10 cellular contexts compared by ENCODE assay signal in the genomic region with DNA sequence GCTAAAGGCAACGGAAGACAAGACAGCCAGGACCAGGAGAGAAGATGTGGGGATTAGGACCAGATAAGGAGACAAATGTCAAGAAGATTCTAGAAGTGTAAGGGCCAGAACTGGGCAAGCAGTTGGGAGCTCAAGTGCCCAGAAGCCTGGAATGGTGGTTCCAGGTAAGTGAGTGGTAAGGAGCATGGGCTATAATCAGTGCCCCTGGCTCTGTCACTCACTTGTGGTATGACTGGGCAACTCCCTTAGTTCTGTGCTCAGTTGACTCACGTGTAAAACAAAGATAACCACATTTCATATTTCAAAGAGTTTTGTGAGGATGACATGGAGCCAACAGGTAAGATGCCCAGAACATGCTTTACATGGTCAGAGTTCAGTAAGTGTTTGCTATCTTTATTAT. TPM values are rescaled to one million over a fixed set of nuclear protein-coding genes. Genes with fewer than 3 reads are reported as not detected.
DNase-seq lines count a peak whose midpoint lies in the region; ATAC-seq lines count a peak whose summit lies in the region.
"Had no signal": no experiment of that assay in that cellular context is flagged by ENCODE, and none has a peak within 500 bp of the region (broad histone marks: within the 10 kb centered on the region; RNA-seq: fewer than 3 reads in every experiment).

No MANE protein-coding gene starts in this region.

- H3K27me3 Mint-ChIP-seq in activated T-cell treated with anti-CD3 and anti-CD28 coated beads, Interleukin-2, amount 50 U/mL, for 72 hours (ENCODE audit: low read depth): no peaks in the 10 kb centered on the region
- no peaks in the 10 kb centered on the region for H3K27me3 Mint-ChIP-seq in activated CD4-positive, alpha-beta memory T cell treated with anti-CD3 and anti-CD28 coated beads, Interleukin-2, amount 10 ng/mL, durations not matched to agents 7 days and 5 days

- CTCF ChIA-PET in activated CD4-positive, alpha-beta memory T cell treated with anti-CD3 and anti-CD28 coated beads, Interleukin-2, amount 10 ng/mL, durations not matched to agents 7 days and 5 days (lab: Charles Lee): interaction anchor here (0.9 kb wide), 1 partner anchor 77 kb away, joined by 4 read pairs; no protein-coding TSS in a partner anchor

- H3K9me3 Mint-ChIP-seq in activated T-cell treated with anti-CD3 and anti-CD28 coated beads, Interleukin-2, amount 50 U/mL, for 72 hours: no peaks in the 10 kb centered on the region
- H3K9me3 Mint-ChIP-seq in activated CD4-positive, alpha-beta memory T cell treated with anti-CD3 and anti-CD28 coated beads, Interleukin-2, amount 10 ng/mL, durations not matched to agents 7 days and 5 days: no peaks in the 10 kb centered on the region
- no peaks in the 10 kb centered on the region for H3K9me3 Mint-ChIP-seq in stimulated activated effector memory CD8-positive, alpha-beta T cell treated with anti-CD3 and anti-CD28 coated beads, Interleukin-12 subunit alpha, Interleukin-12 subunit beta, amount 100 ng/mL, for 72 hours

- peak; percentile 43 to 57 for DNase-seq in activated T-cell treated with anti-CD3 and anti-CD28 coated beads, Interleukin-2, amount 50 U/mL, for 72 hours
- no peak for DNase-seq in activated T-cell treated with anti-CD3 and anti-CD28 coated beads, Interleukin-2, amount 50 U/mL, for 48 hours
- no peak for DNase-seq in activated CD4-positive, alpha-beta memory T cell treated with anti-CD3 and anti-CD28 coated beads, Interleukin-2, amount 10 ng/mL, durations not matched to agents 7 days and 5 days
- peak; percentile 28 for DNase-seq in central memory CD4-positive, alpha-beta T cell
- no peak for DNase-seq in stimulated activated effector memory CD8-positive, alpha-beta T cell treated with anti-CD3 and anti-CD28 coated beads, Interleukin-12 subunit alpha, Interleukin-12 subunit beta, amount 100 ng/mL, for 72 hours (ENCODE audit: low spot score in 2 of 2)
- DNase-seq in NCI-H187 treated with DMSO at 0.1 percent for 48 hours (lab: John Stamatoyannopoulos, UW) (no peak), GM19238 (ENCODE audit: insufficient read length, low spot score) (no peak)
- DNase-seq: foreskin keratinocyte had no signal

- H3K27ac Mint-ChIP-seq in activated T-cell treated with anti-CD3 and anti-CD28 coated beads, Interleukin-2, amount 50 U/mL, for 72 hours: peak overlapping the region; percentile 41
- H3K27ac Mint-ChIP-seq in activated CD4-positive, alpha-beta memory T cell treated with anti-CD3 and anti-CD28 coated beads, Interleukin-2, amount 10 ng/mL, durations not matched to agents 7 days and 5 days: peak overlapping the region; percentile 52
- H3K27ac Mint-ChIP-seq in stimulated activated effector memory CD8-positive, alpha-beta T cell treated with anti-CD3 and anti-CD28 coated beads, Interleukin-12 subunit alpha, Interleukin-12 subunit beta, amount 100 ng/mL, for 72 hours: peak overlapping the region; percentile 98

- H3K36me3 Mint-ChIP-seq in activated T-cell treated with anti-CD3 and anti-CD28 coated beads, Interleukin-2, amount 50 U/mL, for 72 hours (ENCODE audit: insufficient read depth in 2 of 2): peaks cover 2 to 10% of the 10 kb centered on the region in 2 donors
- H3K36me3 Mint-ChIP-seq in activated CD4-positive, alpha-beta memory T cell treated with anti-CD3 and anti-CD28 coated beads, Interleukin-2, amount 10 ng/mL, durations not matched to agents 7 days and 5 days (ENCODE audit: low read depth): peaks cover 16% of the 10 kb centered on the region
- H3K36me3 Mint-ChIP-seq in stimulated activated effector memory CD8-positive, alpha-beta T cell treated with anti-CD3 and anti-CD28 coated beads, Interleukin-12 subunit alpha, Interleukin-12 subunit beta, amount 100 ng/mL, for 72 hours: peaks cover 33% of the 10 kb centered on the region

- peak overlapping the region; percentile 57 to 59 for H3K4me3 Mint-ChIP-seq in activated T-cell treated with anti-CD3 and anti-CD28 coated beads, Interleukin-2, amount 50 U/mL, for 72 hours
- no peak overlapping the region for H3K4me3 Mint-ChIP-seq in activated CD4-positive, alpha-beta memory T cell treated with anti-CD3 and anti-CD28 coated beads, Interleukin-2, amount 10 ng/mL, durations not matched to agents 7 days and 5 days
- H3K4me3 Mint-ChIP-seq in stimulated activated effector memory CD8-positive, alpha-beta T cell treated with anti-CD3 and anti-CD28 coated beads, Interleukin-12 subunit alpha, Interleukin-12 subunit beta, amount 100 ng/mL, for 72 hours: peak overlapping the region; percentile 19

- peak; percentile 84 to 87 for ATAC-seq in activated T-cell treated with anti-CD3 and anti-CD28 coated beads, Interleukin-2, amount 50 U/mL, for 72 hours (replicated peaks in 1 of 2)
- peak; percentile 82 for ATAC-seq in stimulated activated effector memory CD8-positive, alpha-beta T cell treated with anti-CD3 and anti-CD28 coated beads, Interleukin-12 subunit alpha, Interleukin-12 subunit beta, amount 100 ng/mL, for 72 hours
- no peak for ATAC-seq in HG02973 (IDR thresholded peaks at IDR 0.05; ENCODE audit: unreplicated experiment)
- ATAC-seq: foreskin keratinocyte, left lobe of liver had no signal

- POLR2A ChIA-PET in activated CD4-positive, alpha-beta memory T cell treated with anti-CD3 and anti-CD28 coated beads, Interleukin-2, amount 10 ng/mL, durations not matched to agents 7 days and 5 days (lab: Charles Lee): no interaction called here

- H3K4me1 Mint-ChIP-seq in activated T-cell treated with anti-CD3 and anti-CD28 coated beads, Interleukin-2, amount 50 U/mL, for 72 hours (ENCODE audit: low read depth): peaks cover 62% of the 10 kb centered on the region
- H3K4me1 Mint-ChIP-seq in activated CD4-positive, alpha-beta memory T cell treated with anti-CD3 and anti-CD28 coated beads, Interleukin-2, amount 10 ng/mL, durations not matched to agents 7 days and 5 days: peaks cover 60% of the 10 kb centered on the region
- peaks cover 57% of the 10 kb centered on the region for H3K4me1 Mint-ChIP-seq in stimulated activated effector memory CD8-positive, alpha-beta T cell treated with anti-CD3 and anti-CD28 coated beads, Interleukin-12 subunit alpha, Interleukin-12 subunit beta, amount 100 ng/mL, for 72 hours

RNA-seq across cellular contexts. Expression of gene CCDC167, which starts 11.2 kb away (rescaled TPM):
- total RNA-seq in activated T-cell treated with anti-CD3 and anti-CD28 coated beads, Interleukin-2, amount 50 U/mL, for 72 hours: 10 to 100 TPM; 32.2 to 36.4 TPM
- total RNA-seq in activated CD4-positive, alpha-beta memory T cell treated with anti-CD3 and anti-CD28 coated beads, Interleukin-2, amount 10 ng/mL, durations not matched to agents 7 days and 5 days: 10 to 100 TPM; 52.2 to 55.0 TPM

RNA-seq across cellular contexts. Expression of gene CMTR1, which starts 55.4 kb away (rescaled TPM):
- 10 to 100 TPM; 84.1 to 86.9 TPM for total RNA-seq in activated T-cell treated with anti-CD3 and anti-CD28 coated beads, Interleukin-2, amount 50 U/mL, for 72 hours
- 10 to 100 TPM; 97.7 to 99.7 TPM for total RNA-seq in activated CD4-positive, alpha-beta memory T cell treated with anti-CD3 and anti-CD28 coated beads, Interleukin-2, amount 10 ng/mL, durations not matched to agents 7 days and 5 days

Comparison
In these comparisons a context has a peak if more than half of its experiments do, and no peak if none do; other contexts are left out.
1. DNase-seq: peak in activated T-cell treated with anti-CD3 and anti-CD28 coated beads, Interleukin-2, amount 50 U/mL, for 72 hours (2 of 2) and central memory CD4-positive, alpha-beta T cell (single experiment); none in activated T-cell treated with anti-CD3 and anti-CD28 coated beads, Interleukin-2, amount 50 U/mL, for 48 hours (0 of 2), activated CD4-positive, alpha-beta memory T cell treated with anti-CD3 and anti-CD28 coated beads, Interleukin-2, amount 10 ng/mL, durations not matched to agents 7 days and 5 days (single experiment), stimulated activated effector memory CD8-positive, alpha-beta T cell treated with anti-CD3 and anti-CD28 coated beads, Interleukin-12 subunit alpha, Interleukin-12 subunit beta, amount 100 ng/mL, for 72 hours (0 of 2), NCI-H187 treated with DMSO at 0.1 percent for 48 hours (single experiment) and GM19238 (single experiment).
2. H3K27ac Mint-ChIP-seq: peak in every context shown above with its lines; median percentile 98 in stimulated activated effector memory CD8-positive, alpha-beta T cell treated with anti-CD3 and anti-CD28 coated beads, Interleukin-12 subunit alpha, Interleukin-12 subunit beta, amount 100 ng/mL, for 72 hours; 52 in activated CD4-positive, alpha-beta memory T cell treated with anti-CD3 and anti-CD28 coated beads, Interleukin-2, amount 10 ng/mL, durations not matched to agents 7 days and 5 days; 41 in activated T-cell treated with anti-CD3 and anti-CD28 coated beads, Interleukin-2, amount 50 U/mL, for 72 hours.